10 cellular contexts compared by ENCODE assay signal in genomic region chr6:2839195-2839981, GRCh38. TPM values are rescaled to one million over a fixed set of nuclear protein-coding genes. Genes with fewer than 3 reads are reported as not detected.
A peak's percentile ranks its signal among the peaks of the same experiment; 100 is the strongest.
DNase-seq lines count a peak whose midpoint lies in the region; ATAC-seq, FAIRE-seq and TF ChIP-seq lines count a peak whose summit lies in the region.
"Had no signal": no experiment of that assay in that cellular context is flagged by ENCODE, and none has a peak within 500 bp of the region (broad histone marks: within the 10 kb centered on the region; RNA-seq: fewer than 3 reads in every experiment).

No MANE protein-coding gene starts in this region.

- H3K27ac ChIP-seq in A673 (ENCODE audit: low read depth, low read length, poor library complexity, severe bottlenecking), result no peak overlapping the region
- peak overlapping the region; percentile 95 to 96 for H3K27ac ChIP-seq in left lung
- H3K27ac ChIP-seq in kidney (ENCODE audit: low read depth in 2 of 2, low read length in 2 of 2), result no peak overlapping the region

- H3K4me1 Mint-ChIP-seq in HFFc6 (ENCODE audit: low read depth), result peaks cover 53% of the 10 kb centered on the region
- H3K4me1 Mint-ChIP-seq in activated CD8-positive, alpha-beta T cell treated with anti-CD3 and anti-CD28 coated beads, Interleukin-2, amount 10 ng/mL, durations not matched to agents 7 days and 5 days (ENCODE audit: low read depth), result peaks cover 57% of the 10 kb centered on the region

- POLR2A ChIA-PET in A673 (lab: Charles Lee; ENCODE audit: low non-redundant PET), result interaction anchor here (0.7 kb wide), 1 partner anchor 648 kb away, joined by 3 read pairs; no protein-coding TSS in a partner anchor
- POLR2A ChIA-PET in activated CD8-positive, alpha-beta T cell treated with anti-CD3 and anti-CD28 coated beads, Interleukin-2, amount 10 ng/mL, durations not matched to agents 7 days and 5 days (lab: Charles Lee), result interaction anchor here (1.1 to 3.4 kb wide), 2 partner anchors 19 to 149 kb away, joined by 3 to 29 read pairs; no protein-coding TSS in a partner anchor

- H3K4me3 Mint-ChIP-seq in HFFc6, result peak overlapping the region; percentile 88
- H3K4me3 Mint-ChIP-seq in activated CD8-positive, alpha-beta T cell treated with anti-CD3 and anti-CD28 coated beads, Interleukin-2, amount 10 ng/mL, durations not matched to agents 7 days and 5 days, result peak overlapping the region; percentile 78

- no peak for FAIRE-seq in kidney (lab: Jason Lieb, UNC)
- FAIRE-seq: GM12878, islet of Langerhans had no signal

- no peak for ATAC-seq in activated CD8-positive, alpha-beta T cell treated with anti-CD3 and anti-CD28 coated beads, Interleukin-2, amount 10 ng/mL, durations not matched to agents 7 days and 5 days
- ATAC-seq in left lung (peak; percentile 26), GM21529 (IDR thresholded peaks at IDR 0.05; ENCODE audit: unreplicated experiment) (no peak), GM21423 (IDR thresholded peaks at IDR 0.05; ENCODE audit: unreplicated experiment) (no peak)
- ATAC-seq: GM12878 had no signal

- H3K4me1 ChIP-seq in A673 (ENCODE audit: insufficient read depth, low read length, poor library complexity, severe bottlenecking), result peaks cover 29% of the 10 kb centered on the region
- peaks cover 27 to 91% of the 10 kb centered on the region in 2 donors for H3K4me1 ChIP-seq in left lung
- peaks cover 8 to 18% of the 10 kb centered on the region in 2 donors for H3K4me1 ChIP-seq in kidney (ENCODE audit: control insufficient read depth in 1 of 2, insufficient read depth in 1 of 2, low read depth in 1 of 2, low read length in 2 of 2)

- H3K27ac Mint-ChIP-seq in HFFc6, result peak overlapping the region; percentile 88
- no peak overlapping the region for H3K27ac Mint-ChIP-seq in activated CD8-positive, alpha-beta T cell treated with anti-CD3 and anti-CD28 coated beads, Interleukin-2, amount 10 ng/mL, durations not matched to agents 7 days and 5 days

- peak; percentile 62 for DNase-seq in A673 (ENCODE audit: low spot score)
- DNase-seq in HFFc6, result peak; percentile 50
- no peak for DNase-seq in activated CD8-positive, alpha-beta T cell treated with anti-CD3 and anti-CD28 coated beads, Interleukin-2, amount 10 ng/mL, durations not matched to agents 7 days and 5 days
- no peak for DNase-seq in left lung
- no peak for DNase-seq in kidney
- no peak for DNase-seq in AG08395 (ENCODE audit: low spot score)

- TF ChIP-seq CTCF in A673 (conservative IDR thresholded peaks at IDR 0.05; ENCODE audit: low read depth, low read length) (no peak), HFFc6 (IDR thresholded peaks at IDR 0.05) (no peak), left lung (IDR thresholded peaks at IDR 0.05) (no peak), kidney (IDR thresholded peaks at IDR 0.05; ENCODE audit: borderline replicate concordance, extremely low read depth, insufficient read depth) (no peak)

- H3K27me3 ChIP-seq in A673 (replicated peaks; ENCODE audit: insufficient read depth, low read depth, low read length, poor library complexity) (no peaks in the 10 kb centered on the region), left lung (no peaks in the 10 kb centered on the region)

- H3K4me3 ChIP-seq in A673 (ENCODE audit: low read depth, low read length, poor library complexity, severe bottlenecking) (no peak overlapping the region), left lung (peak overlapping the region in 1 of 2 donors; percentile 67), kidney (ENCODE audit: low read length in 2 of 2) (peak overlapping the region in 1 of 2 donors; percentile 0)
- H3K4me3 ChIP-seq: GM12878 had no signal

- intact Hi-C loops in A673 (cut with micrococcal nuclease; ENCODE audit: unreplicated experiment), result no loop called here
- intact Hi-C loops in left lung (cut with DNase I), result no loop called here
- intact Hi-C loops in kidney (cut with DNase I), result no loop called here

- no peak overlapping the region for H3K9ac ChIP-seq in kidney (ENCODE audit: low read length in 2 of 2)

- no peaks in the 10 kb centered on the region for H3K27me3 Mint-ChIP-seq in HFFc6 (ENCODE audit: insufficient read depth)
- no peaks in the 10 kb centered on the region for H3K27me3 Mint-ChIP-seq in activated CD8-positive, alpha-beta T cell treated with anti-CD3 and anti-CD28 coated beads, Interleukin-2, amount 10 ng/mL, durations not matched to agents 7 days and 5 days (ENCODE audit: low read depth)

- CTCF ChIA-PET in A673 (lab: Charles Lee), result interaction anchor here (0.6 kb wide), 2 partner anchors 19 to 132 kb away, joined by 3 to 6 read pairs; no protein-coding TSS in a partner anchor
- CTCF ChIA-PET in activated CD8-positive, alpha-beta T cell treated with anti-CD3 and anti-CD28 coated beads, Interleukin-2, amount 10 ng/mL, durations not matched to agents 7 days and 5 days (lab: Charles Lee), result interaction anchor here (0.6 to 10.2 kb wide), 14 partner anchors 11 to 218 kb away, joined by 3 to 267 read pairs (median 5); no protein-coding TSS in a partner anchor

- H3K9me3 Mint-ChIP-seq in HFFc6, result no peaks in the 10 kb centered on the region
- no peaks in the 10 kb centered on the region for H3K9me3 Mint-ChIP-seq in activated CD8-positive, alpha-beta T cell treated with anti-CD3 and anti-CD28 coated beads, Interleukin-2, amount 10 ng/mL, durations not matched to agents 7 days and 5 days (ENCODE audit: insufficient read depth)

- BruUV-seq in A673 (replicated peaks; lab: Mats Ljungman, UMichigan), result no TSS peak

- H3K36me3 ChIP-seq in A673 (ENCODE audit: insufficient read depth, low read length, poor library complexity, severe bottlenecking) (no peaks in the 10 kb centered on the region), left lung (peaks cover 0 to 57% of the 10 kb centered on the region in 2 donors), kidney (ENCODE audit: control insufficient read depth in 1 of 2, insufficient read depth in 2 of 2, low read length in 2 of 2) (peaks cover 16 to 32% of the 10 kb centered on the region in 2 donors)

- H3K36me3 Mint-ChIP-seq in HFFc6 (ENCODE audit: low read depth), result peaks cover 24% of the 10 kb centered on the region
- H3K36me3 Mint-ChIP-seq in activated CD8-positive, alpha-beta T cell treated with anti-CD3 and anti-CD28 coated beads, Interleukin-2, amount 10 ng/mL, durations not matched to agents 7 days and 5 days (ENCODE audit: low read depth), result peaks cover 56% of the 10 kb centered on the region

- H3K9me3 ChIP-seq in A673 (ENCODE audit: low read depth, low read length, poor library complexity, severe bottlenecking), result no peaks in the 10 kb centered on the region
- H3K9me3 ChIP-seq in left lung, result no peaks in the 10 kb centered on the region
- no peaks in the 10 kb centered on the region for H3K9me3 ChIP-seq in kidney (ENCODE audit: control insufficient read depth in 1 of 2, low read length in 2 of 2)

RNA-seq across cellular contexts. Expression of gene SERPINB1, which starts 2.3 kb away (rescaled TPM):
- total RNA-seq in A673 (2021) (1.3 and 1.9 TPM in 2 replicates), left lung (100 to 1,000 TPM in 1 of 2 donors, 10 to 100 TPM in 1; 82.2 to 121 TPM), kidney (86.4 TPM)
- total RNA-seq in HFFc6 (2021; fragmentation: NEBNext Ultra II Directional; extraction: Animal tissue kit (Norgen Biotek cat#: 25700)), result 10 to 100 TPM; 21.1 to 39.2 (median 29.3) TPM
- 10 to 100 TPM; 55.1 to 57.1 TPM for total RNA-seq in activated CD8-positive, alpha-beta T cell treated with anti-CD3 and anti-CD28 coated beads, Interleukin-2, amount 10 ng/mL, durations not matched to agents 7 days and 5 days
- polyA plus RNA-seq in kidney (ENCODE audit: insufficient read depth, low read depth, low replicate concordance), result 37.4 TPM

Comparison
In these comparisons a context has a peak if more than half of its experiments do, and no peak if none do; other contexts are left out.
1. DNase-seq: peak in A673 (single experiment) and HFFc6 (single experiment); none in activated CD8-positive, alpha-beta T cell treated with anti-CD3 and anti-CD28 coated beads, Interleukin-2, amount 10 ng/mL, durations not matched to agents 7 days and 5 days (single experiment), left lung (0 of 2), kidney (single experiment) and AG08395 (single experiment).
2. H3K27ac ChIP-seq: peak in left lung (2 of 2); none in A673 (single experiment) and kidney (0 of 2).